Comparison of ENCODE assay signal across 29 cellular contexts in the genomic region with DNA sequence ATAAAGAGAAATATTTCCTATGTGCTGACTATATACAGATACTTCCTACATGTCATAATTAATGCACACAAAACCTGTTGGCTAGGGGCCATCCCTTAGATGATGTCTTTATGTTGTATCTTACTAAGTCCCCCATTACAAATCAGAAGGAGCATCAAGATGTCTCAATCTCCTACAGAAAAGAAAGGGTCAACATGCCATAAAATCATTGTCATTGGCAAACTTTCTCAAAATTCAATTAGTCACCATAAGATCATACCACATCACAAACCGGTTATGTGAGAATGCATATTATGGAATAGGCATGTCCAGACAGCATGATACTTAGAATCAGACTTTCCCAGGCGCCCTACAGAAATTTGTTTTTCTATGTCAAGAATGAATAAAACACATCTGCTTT.
DNase-seq lines count a peak whose midpoint lies in the region; FAIRE-seq and TF ChIP-seq lines count a peak whose summit lies in the region.
"Had no signal": no experiment of that assay in that cellular context is flagged by ENCODE, and none has a peak within 500 bp of the region (broad histone marks: within the 10 kb centered on the region; RNA-seq: fewer than 3 reads in every experiment).

No MANE protein-coding gene starts in this region.

- H3K27me3 Mint-ChIP-seq in MCF 10A (ENCODE audit: insufficient read depth, unreplicated experiment), result no peaks in the 10 kb centered on the region
- peaks cover 2% of the 10 kb centered on the region; the same call in 1 of the 2 replicates for H3K27me3 Mint-ChIP-seq in HFFc6 (ENCODE audit: insufficient read depth)
- H3K27me3 Mint-ChIP-seq in activated naive CD8-positive, alpha-beta T cell treated with anti-CD3 and anti-CD28 coated beads for 36 hours, result peaks cover 4% of the 10 kb centered on the region
- H3K27me3 Mint-ChIP-seq: activated B cell treated with CpG ODN at 0.5 μM for 24 hours; activated naive CD8-positive, alpha-beta T cell; dendritic cell treated with granulocyte-macrophage colony-stimulating factor and Interleukin-4, amounts not matched to agents 40 ng/mL and 50 ng/mL, for 4 days had no signal

- H3K9me3 Mint-ChIP-seq in MCF 10A (ENCODE audit: unreplicated experiment), result peaks cover 7% of the 10 kb centered on the region
- H3K9me3 Mint-ChIP-seq in HFFc6, result peaks cover 4% of the 10 kb centered on the region
- H3K9me3 Mint-ChIP-seq in activated naive CD8-positive, alpha-beta T cell treated with anti-CD3 and anti-CD28 coated beads for 36 hours, result peaks cover 4% of the 10 kb centered on the region
- H3K9me3 Mint-ChIP-seq: activated B cell treated with CpG ODN at 0.5 μM for 24 hours, neural progenitor cell had no signal

- peaks cover 34% of the 10 kb centered on the region for H3K4me1 Mint-ChIP-seq in MCF 10A (ENCODE audit: insufficient read depth, unreplicated experiment)
- no peaks in the 10 kb centered on the region for H3K4me1 Mint-ChIP-seq in HFFc6 (ENCODE audit: low read depth)
- peaks cover 8% of the 10 kb centered on the region for H3K4me1 Mint-ChIP-seq in activated naive CD8-positive, alpha-beta T cell treated with anti-CD3 and anti-CD28 coated beads for 36 hours

- no peak for FAIRE-seq in D721Med (lab: Jason Lieb, UNC)

- H3K27ac Mint-ChIP-seq in MCF 10A (ENCODE audit: low read depth, unreplicated experiment) (peak overlapping the region; percentile 78), HFFc6 (no peak overlapping the region)
- no peak overlapping the region for H3K27ac Mint-ChIP-seq in activated naive CD8-positive, alpha-beta T cell treated with anti-CD3 and anti-CD28 coated beads for 36 hours
- H3K27ac Mint-ChIP-seq: activated B cell treated with CpG ODN at 0.5 μM for 24 hours; activated naive CD8-positive, alpha-beta T cell; activated T-helper 1 cell treated with anti-CD3 and anti-CD28 coated beads, Interleukin-12 subunit alpha, Interleukin-12 subunit beta, Interleukin-2, Interleukin-4 antibody, amounts not matched to agents 30 ng/mL and 10 ng/mL and 1 ng/mL, durations not matched to agents 14 hours and 24 hours and 36 hours; dendritic cell treated with granulocyte-macrophage colony-stimulating factor and Interleukin-4, amounts not matched to agents 40 ng/mL and 50 ng/mL, for 4 days; neural progenitor cell had no signal

- peak; percentile 57 for DNase-seq in MCF 10A (ENCODE audit: unreplicated experiment)
- no peak for DNase-seq in breast epithelium (ENCODE audit: low spot score in 2 of 2)
- DNase-seq in RWPE1 (ENCODE audit: low spot score), result peak; percentile 68
- DNase-seq in kidney tubule cell (ENCODE audit: low spot score), result peak; percentile 6
- DNase-seq in HFFc6, result no peak
- DNase-seq in D721Med (ENCODE audit: insufficient read length, low spot score), result no peak
- DNase-seq in MG63, result no peak
- no peak for DNase-seq in activated naive CD8-positive, alpha-beta T cell treated with anti-CD3 and anti-CD28 coated beads for 36 hours
- DNase-seq: ACHN; activated B cell treated with CpG ODN at 0.5 μM for 24 hours; central memory CD4-positive, alpha-beta T cell; EL; HCEC 1CT; head of caudate nucleus; IMR-90; NCI-H1417 treated with DMSO at 0.1 percent for 48 hours; NCI-H2107; posterior cingulate gyrus; RPMI8226; sigmoid colon; T1000; upper lobe of right lung had no signal

- TF ChIP-seq CTCF in MCF 10A (IDR thresholded peaks at IDR 0.05; ENCODE audit: unreplicated experiment) (no peak), breast epithelium (IDR thresholded peaks at IDR 0.05) (no peak), RWPE1 (conservative IDR thresholded peaks at IDR 0.05; ENCODE audit: low read depth) (no peak), HFFc6 (IDR thresholded peaks at IDR 0.05) (no peak), D721Med (IDR thresholded peaks at IDR 0.05; ENCODE audit: insufficient read depth, missing control alignments) (no peak)

- TF ChIP-seq POLR2A in breast epithelium (IDR thresholded peaks at IDR 0.05), result no peak

- intact Hi-C loops in MCF 10A (cut with micrococcal nuclease) (no loop called here), breast epithelium (cut with DNase I; ENCODE audit: low total_unique reads) (no loop called here)

- H3K4me3 ChIP-seq in breast epithelium, result no peak overlapping the region
- no peak overlapping the region for H3K4me3 ChIP-seq in MG63
- H3K4me3 ChIP-seq: ascending aorta, BLaER1, neural progenitor cell, sigmoid colon, upper lobe of right lung had no signal

- H3K4me1 ChIP-seq in breast epithelium, result peaks cover 0 to 6% of the 10 kb centered on the region in 2 donors
- H3K4me1 ChIP-seq: ascending aorta, neural progenitor cell, sigmoid colon, upper lobe of right lung had no signal

- no peak overlapping the region for H3K27ac ChIP-seq in breast epithelium
- no peak overlapping the region for H3K27ac ChIP-seq in RWPE1
- H3K27ac ChIP-seq: ascending aorta, BLaER1, HL-60, neural progenitor cell, sigmoid colon, upper lobe of right lung had no signal

- H3K36me3 Mint-ChIP-seq in MCF 10A (ENCODE audit: insufficient read depth, unreplicated experiment) (no peaks in the 10 kb centered on the region), HFFc6 (ENCODE audit: low read depth) (no peaks in the 10 kb centered on the region)
- peaks cover 3% of the 10 kb centered on the region for H3K36me3 Mint-ChIP-seq in activated naive CD8-positive, alpha-beta T cell treated with anti-CD3 and anti-CD28 coated beads for 36 hours
- H3K36me3 Mint-ChIP-seq: neural progenitor cell had no signal

- H3K4me3 Mint-ChIP-seq in MCF 10A (ENCODE audit: unreplicated experiment) (no peak overlapping the region), HFFc6 (no peak overlapping the region)
- no peak overlapping the region for H3K4me3 Mint-ChIP-seq in activated naive CD8-positive, alpha-beta T cell treated with anti-CD3 and anti-CD28 coated beads for 36 hours
- H3K4me3 Mint-ChIP-seq: activated B cell treated with CpG ODN at 0.5 μM for 24 hours; activated naive CD8-positive, alpha-beta T cell; activated T-helper 1 cell treated with anti-CD3 and anti-CD28 coated beads, Interleukin-12 subunit alpha, Interleukin-12 subunit beta, Interleukin-2, Interleukin-4 antibody, amounts not matched to agents 30 ng/mL and 10 ng/mL and 1 ng/mL, durations not matched to agents 14 hours and 24 hours and 36 hours; dendritic cell treated with granulocyte-macrophage colony-stimulating factor and Interleukin-4, amounts not matched to agents 40 ng/mL and 50 ng/mL, for 4 days; neural progenitor cell had no signal

- H3K9me3 ChIP-seq in breast epithelium (no peaks in the 10 kb centered on the region), MG63 (no peaks in the 10 kb centered on the region)
- H3K9me3 ChIP-seq: ascending aorta, BLaER1, sigmoid colon, upper lobe of right lung had no signal

- no peaks in the 10 kb centered on the region for H3K27me3 ChIP-seq in breast epithelium
- no peaks in the 10 kb centered on the region for H3K27me3 ChIP-seq in MG63
- H3K27me3 ChIP-seq: ascending aorta, BLaER1, neural progenitor cell, sigmoid colon, upper lobe of right lung had no signal

- POLR2A ChIA-PET in MCF 10A (lab: Yijun Ruan, JAX) (interaction anchor here (0.8 kb wide), 2 partner anchors 176 to 500 kb away, joined by 3 read pairs; no protein-coding TSS in a partner anchor), RWPE1 (lab: Yijun Ruan, JAX; ENCODE audit: low non-redundant PET) (no interaction called here)

- H3K36me3 ChIP-seq in breast epithelium (no peaks in the 10 kb centered on the region), MG63 (no peaks in the 10 kb centered on the region)
- H3K36me3 ChIP-seq: ascending aorta, BLaER1, neural progenitor cell, sigmoid colon, upper lobe of right lung had no signal

- BruUV-seq in MCF 10A (replicated peaks; lab: Mats Ljungman, UMichigan), result no TSS peak

- CTCF ChIA-PET in MCF 10A (lab: Yijun Ruan, JAX), result interaction anchor here (0.5 to 0.6 kb wide), 2 partner anchors 57 to 1773 kb away, joined by 3 read pairs; no protein-coding TSS in a partner anchor
- CTCF ChIA-PET in RWPE1 (lab: Yijun Ruan, JAX), result no interaction called here

Comparison
In these comparisons a context has a peak if more than half of its experiments do, and no peak if none do; other contexts are left out.
1. DNase-seq: peak in MCF 10A (single experiment), RWPE1 (single experiment) and kidney tubule cell (single experiment); none in breast epithelium (0 of 2), HFFc6 (single experiment), D721Med (single experiment), MG63 (single experiment) and activated naive CD8-positive, alpha-beta T cell treated with anti-CD3 and anti-CD28 coated beads for 36 hours (single experiment).